ENCODE assay signal across 9 cellular contexts in the genomic region with DNA sequence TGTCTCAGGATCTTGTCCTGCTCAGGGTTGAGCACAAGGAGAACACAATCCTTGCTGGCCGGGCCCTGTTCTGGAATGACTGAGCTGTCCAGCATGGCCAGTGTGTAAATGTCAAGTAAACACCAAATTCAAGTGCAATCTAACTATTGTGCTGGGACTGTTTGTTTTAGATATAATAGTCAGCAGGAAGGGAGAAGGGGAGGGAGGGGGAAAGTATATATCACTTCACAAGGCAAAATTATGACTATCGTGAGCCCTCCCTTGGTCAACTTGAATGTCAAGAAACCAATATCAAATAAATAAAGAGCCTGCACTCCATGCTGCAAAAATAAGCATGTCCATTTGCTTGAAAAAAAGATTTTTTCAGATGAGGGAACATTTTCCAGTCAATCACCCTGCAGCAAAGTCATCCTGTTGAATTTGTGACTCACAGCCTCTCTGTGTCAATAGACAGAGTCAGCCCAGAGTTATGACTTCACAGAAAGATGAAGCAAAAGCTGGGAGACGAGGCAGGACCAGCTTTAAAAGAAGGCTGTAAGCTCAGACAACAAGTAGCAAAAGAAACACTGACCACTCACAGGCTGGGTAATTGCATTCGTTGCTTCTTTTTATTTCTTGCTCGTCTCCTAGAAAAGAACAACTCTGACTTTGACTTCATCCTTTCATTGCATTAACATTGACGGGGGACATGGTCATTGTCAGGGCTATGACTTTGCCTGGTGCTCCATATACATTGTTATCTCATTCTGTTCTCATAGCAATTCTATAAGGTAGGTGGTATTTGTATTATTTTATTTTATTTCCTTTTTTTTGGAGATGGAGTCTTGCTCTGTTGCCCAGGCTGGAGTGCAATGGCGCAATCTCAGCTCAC. TPM values are rescaled to one million over a fixed set of nuclear protein-coding genes. Genes with fewer than 3 reads are reported as not detected.
A peak's percentile ranks its signal among the peaks of the same experiment; 100 is the strongest.
DNase-seq lines count a peak whose midpoint lies in the region; ATAC-seq and TF ChIP-seq lines count a peak whose summit lies in the region.
"Had no signal": no experiment of that assay in that cellular context is flagged by ENCODE, and none has a peak within 500 bp of the region (broad histone marks: within the 10 kb centered on the region; RNA-seq: fewer than 3 reads in every experiment).

No MANE protein-coding gene starts in this region.

- POLR2A ChIA-PET in WTC11 (lab: Charles Lee) = no interaction called here

- no peak overlapping the region for H3K27ac Mint-ChIP-seq in WTC11
- H3K27ac Mint-ChIP-seq: stimulated activated naive CD8-positive, alpha-beta T cell treated with anti-CD3 and anti-CD28 coated beads, Interleukin-15, Interleukin-2, amounts not matched to agents 100 ng/mL and 50 ng/mL, for 24 hours had no signal

- DNase-seq in NCI-H2029 (lab: John Stamatoyannopoulos, UW) = peak; percentile 39
- DNase-seq in NCI-H2029 treated with DMSO at 0.1 percent for 48 hours (lab: John Stamatoyannopoulos, UW) = no peak
- no peak for DNase-seq in WTC11 (ENCODE audit: low spot score)
- no peak for DNase-seq in left ventricle myocardium superior
- no peak for DNase-seq in upper lobe of right lung
- DNase-seq in effector memory CD4-positive, alpha-beta T cell = no peak

- H3K36me3 Mint-ChIP-seq in WTC11 = no peaks in the 10 kb centered on the region

- no peak overlapping the region for H3K27ac ChIP-seq in upper lobe of right lung
- no peak overlapping the region for H3K27ac ChIP-seq in effector memory CD4-positive, alpha-beta T cell (ENCODE audit: insufficient read depth, low read length, poor library complexity, severe bottlenecking)

- CTCF ChIA-PET in WTC11 (lab: Charles Lee) = no interaction called here

- no peak for TF ChIP-seq CTCF in WTC11 (IDR thresholded peaks at IDR 0.05)
- TF ChIP-seq CTCF in upper lobe of right lung (IDR thresholded peaks at IDR 0.05) = no peak

- H3K9me3 Mint-ChIP-seq in WTC11 = no peaks in the 10 kb centered on the region
- H3K9me3 Mint-ChIP-seq: stimulated activated naive CD8-positive, alpha-beta T cell treated with anti-CD3 and anti-CD28 coated beads, Interleukin-15, Interleukin-2, amounts not matched to agents 100 ng/mL and 50 ng/mL, for 24 hours had no signal

- no peaks in the 10 kb centered on the region for H3K27me3 ChIP-seq in upper lobe of right lung
- no peaks in the 10 kb centered on the region for H3K27me3 ChIP-seq in effector memory CD4-positive, alpha-beta T cell (replicated peaks; ENCODE audit: control insufficient read depth, insufficient read depth, low read length, poor library complexity, severe bottlenecking)

- H3K36me3 ChIP-seq in upper lobe of right lung = no peaks in the 10 kb centered on the region
- H3K36me3 ChIP-seq in effector memory CD4-positive, alpha-beta T cell (ENCODE audit: control insufficient read depth, insufficient read depth, low read length) = no peaks in the 10 kb centered on the region

- H3K27me3 Mint-ChIP-seq in WTC11 (ENCODE audit: low read depth) = no peaks in the 10 kb centered on the region

- H3K4me3 ChIP-seq in upper lobe of right lung = no peak overlapping the region
- no peak overlapping the region for H3K4me3 ChIP-seq in effector memory CD4-positive, alpha-beta T cell (ENCODE audit: insufficient read depth, low read depth, low read length, poor library complexity, severe bottlenecking)

- no peak overlapping the region for H3K4me3 Mint-ChIP-seq in WTC11
- H3K4me3 Mint-ChIP-seq: stimulated activated naive CD8-positive, alpha-beta T cell treated with anti-CD3 and anti-CD28 coated beads, Interleukin-15, Interleukin-2, amounts not matched to agents 100 ng/mL and 50 ng/mL, for 24 hours had no signal

- H3K4me1 ChIP-seq in upper lobe of right lung = no peaks in the 10 kb centered on the region
- H3K4me1 ChIP-seq in effector memory CD4-positive, alpha-beta T cell (ENCODE audit: control insufficient read depth, insufficient read depth, low read length, poor library complexity, severe bottlenecking) = no peaks in the 10 kb centered on the region

- intact Hi-C loops in left ventricle myocardium superior (cut with micrococcal nuclease) (no loop called here), upper lobe of right lung (cut with DNase I) (no loop called here)

- no peaks in the 10 kb centered on the region for H3K4me1 Mint-ChIP-seq in WTC11

- no peaks in the 10 kb centered on the region for H3K9me3 ChIP-seq in upper lobe of right lung
- H3K9me3 ChIP-seq in effector memory CD4-positive, alpha-beta T cell (ENCODE audit: control insufficient read depth, low read length) = no peaks in the 10 kb centered on the region

- ATAC-seq in WTC11 (no peak), left ventricle myocardium superior (peak; percentile 73), upper lobe of right lung (peak; percentile 72), GM21737 (IDR thresholded peaks at IDR 0.05; ENCODE audit: unreplicated experiment) (no peak), GM19324 (IDR thresholded peaks at IDR 0.05; ENCODE audit: low FRiP score, unreplicated experiment) (no peak)

TF ChIP-seq in WTC11, 78 proteins besides CTCF, POLR2A, EP300 and RAD21:
- TF ChIP-seq, protein P1, sequence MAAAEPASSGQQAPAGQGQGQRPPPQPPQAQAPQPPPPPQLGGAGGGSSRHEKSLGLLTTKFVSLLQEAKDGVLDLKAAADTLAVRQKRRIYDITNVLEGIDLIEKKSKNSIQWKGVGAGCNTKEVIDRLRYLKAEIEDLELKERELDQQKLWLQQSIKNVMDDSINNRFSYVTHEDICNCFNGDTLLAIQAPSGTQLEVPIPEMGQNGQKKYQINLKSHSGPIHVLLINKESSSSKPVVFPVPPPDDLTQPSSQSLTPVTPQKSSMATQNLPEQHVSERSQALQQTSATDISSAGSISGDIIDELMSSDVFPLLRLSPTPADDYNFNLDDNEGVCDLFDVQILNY (CRISPR knock-in tag; IDR thresholded peaks at IDR 0.05) = no peak
- TF ChIP-seq ZNF138 (CRISPR knock-in tag; conservative IDR thresholded peaks at IDR 0.05) (no peak), GABPB1 (CRISPR knock-in tag; IDR thresholded peaks at IDR 0.05) (peak; percentile 49; the same call in 1 of the 2 replicates)
- TF ChIP-seq, protein P2, sequence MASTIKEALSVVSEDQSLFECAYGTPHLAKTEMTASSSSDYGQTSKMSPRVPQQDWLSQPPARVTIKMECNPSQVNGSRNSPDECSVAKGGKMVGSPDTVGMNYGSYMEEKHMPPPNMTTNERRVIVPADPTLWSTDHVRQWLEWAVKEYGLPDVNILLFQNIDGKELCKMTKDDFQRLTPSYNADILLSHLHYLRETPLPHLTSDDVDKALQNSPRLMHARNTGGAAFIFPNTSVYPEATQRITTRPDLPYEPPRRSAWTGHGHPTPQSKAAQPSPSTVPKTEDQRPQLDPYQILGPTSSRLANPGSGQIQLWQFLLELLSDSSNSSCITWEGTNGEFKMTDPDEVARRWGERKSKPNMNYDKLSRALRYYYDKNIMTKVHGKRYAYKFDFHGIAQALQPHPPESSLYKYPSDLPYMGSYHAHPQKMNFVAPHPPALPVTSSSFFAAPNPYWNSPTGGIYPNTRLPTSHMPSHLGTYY (CRISPR knock-in tag; IDR thresholded peaks at IDR 0.05) = no peak
- TF ChIP-seq, protein P3, sequence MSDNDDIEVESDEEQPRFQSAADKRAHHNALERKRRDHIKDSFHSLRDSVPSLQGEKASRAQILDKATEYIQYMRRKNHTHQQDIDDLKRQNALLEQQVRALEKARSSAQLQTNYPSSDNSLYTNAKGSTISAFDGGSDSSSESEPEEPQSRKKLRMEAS (CRISPR knock-in tag; IDR thresholded peaks at IDR 0.05) = no peak

RNA-seq across cellular contexts. Expression of a gene that starts 15.3 kb away (rescaled TPM):
- total RNA-seq in WTC11 (2021) (5.9 to 8.9 TPM (median 7.6 TPM) in 3 replicates), left ventricle myocardium superior (30.5 TPM), upper lobe of right lung (143 TPM)

Comparison
In these comparisons a context has a peak if more than half of its experiments do, and no peak if none do; other contexts are left out.
1. ATAC-seq: peak in left ventricle myocardium superior (single experiment) and upper lobe of right lung (single experiment); none in WTC11 (single experiment), GM21737 (single experiment) and GM19324 (single experiment).